In the genomic region with DNA sequence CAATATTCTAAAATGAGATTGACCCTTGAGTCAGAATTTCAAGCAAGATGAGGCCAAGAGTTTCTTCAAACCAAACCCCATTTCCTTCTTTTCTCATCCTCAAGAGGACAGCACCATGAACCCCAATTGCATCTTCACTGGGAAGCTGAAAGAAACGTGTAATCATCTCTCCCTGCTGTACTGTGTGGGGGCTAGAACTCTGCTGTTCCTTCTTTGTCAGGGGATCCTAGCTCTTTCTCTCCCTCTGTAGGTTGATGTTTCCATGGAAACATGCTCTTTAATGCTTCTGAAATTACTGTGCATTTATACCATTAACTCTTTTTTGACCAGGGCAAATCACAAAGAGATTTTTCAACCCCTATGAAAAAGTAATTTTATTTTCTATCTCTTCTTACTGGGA, we compare ENCODE assay signal across 30 cellular contexts.
"Had no signal": no experiment of that assay in that cellular context is flagged by ENCODE, and none has a peak within 500 bp of the region (broad histone marks: within the 10 kb centered on the region; RNA-seq: fewer than 3 reads in every experiment).

No MANE protein-coding gene starts in this region.

- H3K4me1 Mint-ChIP-seq: activated CD4-positive, alpha-beta T cell treated with anti-CD3 and anti-CD28 coated beads for 36 hours; activated CD4-positive, alpha-beta T cell treated with anti-CD3 and anti-CD28 coated beads, Interleukin-2, amount 10 ng/mL, durations not matched to agents 24 days and 14 days; activated CD8-positive, alpha-beta memory T cell treated with anti-CD3 and anti-CD28 coated beads, Interleukin-2, amount 10 ng/mL, durations not matched to agents 7 days and 5 days; activated T-helper 17 cell treated with anti-CD3 and anti-CD28 coated beads, Interleukin-2, amount 50 U/mL, for 72 hours; T-helper 17 cell had no signal

- H3K36me3 Mint-ChIP-seq: activated CD4-positive, alpha-beta memory T cell treated with anti-CD3 and anti-CD28 coated beads for 36 hours; activated CD8-positive, alpha-beta memory T cell treated with anti-CD3 and anti-CD28 coated beads, Interleukin-2, amount 10 ng/mL, durations not matched to agents 7 days and 5 days; activated naive CD8-positive, alpha-beta T cell had no signal

- H3K27me3 Mint-ChIP-seq: activated CD4-positive, alpha-beta memory T cell treated with anti-CD3 and anti-CD28 coated beads for 36 hours; activated CD4-positive, alpha-beta T cell treated with anti-CD3 and anti-CD28 coated beads, Interleukin-2, amount 10 ng/mL, durations not matched to agents 24 days and 14 days; activated CD8-positive, alpha-beta memory T cell treated with anti-CD3 and anti-CD28 coated beads, Interleukin-2, amount 10 ng/mL, durations not matched to agents 7 days and 5 days; activated T-cell treated with anti-CD3 and anti-CD28 coated beads, Interleukin-2, amount 50 U/mL, for 24 hours; effector memory CD8-positive, alpha-beta T cell; T-helper 17 cell had no signal

- H3K4me3 Mint-ChIP-seq: activated CD4-positive, alpha-beta memory T cell treated with anti-CD3 and anti-CD28 coated beads for 36 hours; activated CD4-positive, alpha-beta T cell treated with anti-CD3 and anti-CD28 coated beads for 36 hours; activated CD4-positive, alpha-beta T cell treated with anti-CD3 and anti-CD28 coated beads, Interleukin-2, amount 10 ng/mL, durations not matched to agents 24 days and 14 days; activated CD8-positive, alpha-beta memory T cell treated with anti-CD3 and anti-CD28 coated beads, Interleukin-2, amount 10 ng/mL, durations not matched to agents 7 days and 5 days; activated CD8-positive, alpha-beta T cell treated with anti-CD3 and anti-CD28 coated beads, Interleukin-2, amount 10 ng/mL, durations not matched to agents 7 days and 5 days; activated naive CD8-positive, alpha-beta T cell; activated T-cell treated with anti-CD3 and anti-CD28 coated beads, Interleukin-2, amount 50 U/mL, for 24 hours; activated T-helper 17 cell treated with anti-CD3 and anti-CD28 coated beads, Interleukin-2, amount 50 U/mL, for 72 hours; effector memory CD8-positive, alpha-beta T cell; T-helper 17 cell; T-helper 2 cell treated with Interferon-gamma antibody and Interleukin-4, amounts not matched to agents 5 μg/mL and 100 μg/mL, for 36 hours had no signal

- H3K27ac Mint-ChIP-seq: activated CD4-positive, alpha-beta memory T cell treated with anti-CD3 and anti-CD28 coated beads for 36 hours; activated CD4-positive, alpha-beta T cell treated with anti-CD3 and anti-CD28 coated beads for 36 hours; activated CD4-positive, alpha-beta T cell treated with anti-CD3 and anti-CD28 coated beads, Interleukin-2, amount 10 ng/mL, durations not matched to agents 24 days and 14 days; activated CD8-positive, alpha-beta memory T cell treated with anti-CD3 and anti-CD28 coated beads, Interleukin-2, amount 10 ng/mL, durations not matched to agents 7 days and 5 days; activated CD8-positive, alpha-beta T cell treated with anti-CD3 and anti-CD28 coated beads, Interleukin-2, amount 10 ng/mL, durations not matched to agents 7 days and 5 days; activated naive CD8-positive, alpha-beta T cell; activated T-cell treated with anti-CD3 and anti-CD28 coated beads, Interleukin-2, amount 50 U/mL, for 24 hours; activated T-helper 17 cell treated with anti-CD3 and anti-CD28 coated beads, Interleukin-2, amount 50 U/mL, for 72 hours; effector memory CD8-positive, alpha-beta T cell; T-helper 17 cell; T-helper 2 cell treated with Interferon-gamma antibody and Interleukin-4, amounts not matched to agents 5 μg/mL and 100 μg/mL, for 36 hours had no signal

- ATAC-seq: activated CD4-positive, alpha-beta T cell treated with anti-CD3 and anti-CD28 coated beads for 36 hours; activated CD8-positive, alpha-beta memory T cell treated with anti-CD3 and anti-CD28 coated beads, Interleukin-2, amount 10 ng/mL, durations not matched to agents 7 days and 5 days; activated CD8-positive, alpha-beta T cell treated with anti-CD3 and anti-CD28 coated beads, Interleukin-2, amount 10 ng/mL, durations not matched to agents 7 days and 5 days; activated T-helper 17 cell treated with anti-CD3 and anti-CD28 coated beads, Interleukin-2, amount 50 U/mL, for 72 hours; effector memory CD8-positive, alpha-beta T cell; foreskin keratinocyte; gastrocnemius medialis; heart left ventricle; T-helper 17 cell had no signal

- H3K9me3 Mint-ChIP-seq: activated CD4-positive, alpha-beta memory T cell treated with anti-CD3 and anti-CD28 coated beads for 36 hours; activated CD4-positive, alpha-beta T cell treated with anti-CD3 and anti-CD28 coated beads, Interleukin-2, amount 10 ng/mL, durations not matched to agents 24 days and 14 days; activated T-cell treated with anti-CD3 and anti-CD28 coated beads, Interleukin-2, amount 50 U/mL, for 24 hours; activated T-helper 17 cell treated with anti-CD3 and anti-CD28 coated beads, Interleukin-2, amount 50 U/mL, for 72 hours; effector memory CD8-positive, alpha-beta T cell; T-helper 2 cell treated with Interferon-gamma antibody and Interleukin-4, amounts not matched to agents 5 μg/mL and 100 μg/mL, for 36 hours had no signal

- DNase-seq: activated CD4-positive, alpha-beta memory T cell treated with anti-CD3 and anti-CD28 coated beads for 36 hours; activated CD4-positive, alpha-beta T cell treated with anti-CD3 and anti-CD28 coated beads for 36 hours; activated CD4-positive, alpha-beta T cell treated with anti-CD3 and anti-CD28 coated beads, Interleukin-2, amount 10 ng/mL, durations not matched to agents 24 days and 14 days; activated CD4-positive, CD25-positive, alpha-beta regulatory T cell; activated CD4-positive, CD25-positive, alpha-beta regulatory T cell treated with anti-CD3 and anti-CD28 coated beads, Interleukin-2, amount 50 U/mL, for 72 hours; activated CD8-positive, alpha-beta memory T cell treated with anti-CD3 and anti-CD28 coated beads, Interleukin-2, amount 10 ng/mL, durations not matched to agents 7 days and 5 days; activated CD8-positive, alpha-beta memory T cell treated with anti-CD3 and anti-CD28 coated beads, Interleukin-2, amount 50 U/mL, for 4 hours; activated CD8-positive, alpha-beta T cell treated with anti-CD3 and anti-CD28 coated beads, Interleukin-2, amount 10 ng/mL, durations not matched to agents 7 days and 5 days; activated effector memory CD4-positive, alpha-beta T cell treated with Interleukin-2 at 50 U/mL for 16 hours; activated gamma-delta T cell treated with Interleukin-2 at 50 U/mL for 16 hours; activated naive CD4-positive, alpha-beta T cell treated with anti-CD3 and anti-CD28 coated beads, Interleukin-2, amount 50 U/mL, for 16 hours; activated naive CD4-positive, alpha-beta T cell treated with Interleukin-2 at 50 U/mL for 16 hours; activated T-cell treated with anti-CD3 and anti-CD28 coated beads, Interleukin-2, amount 50 U/mL, for 24 hours; amniotic stem cell; brain microvascular endothelial cell; cortex of kidney; dermis blood vessel endothelial cell; effector CD4-positive, alpha-beta T cell; effector memory CD8-positive, alpha-beta T cell; erythroblast; foreskin keratinocyte; gastrocnemius medialis; glutamatergic neuron; heart left ventricle; T-helper 1 cell; T-helper 17 cell; T1000 had no signal
